9 cellular contexts compared by ENCODE assay signal in the genomic region with DNA sequence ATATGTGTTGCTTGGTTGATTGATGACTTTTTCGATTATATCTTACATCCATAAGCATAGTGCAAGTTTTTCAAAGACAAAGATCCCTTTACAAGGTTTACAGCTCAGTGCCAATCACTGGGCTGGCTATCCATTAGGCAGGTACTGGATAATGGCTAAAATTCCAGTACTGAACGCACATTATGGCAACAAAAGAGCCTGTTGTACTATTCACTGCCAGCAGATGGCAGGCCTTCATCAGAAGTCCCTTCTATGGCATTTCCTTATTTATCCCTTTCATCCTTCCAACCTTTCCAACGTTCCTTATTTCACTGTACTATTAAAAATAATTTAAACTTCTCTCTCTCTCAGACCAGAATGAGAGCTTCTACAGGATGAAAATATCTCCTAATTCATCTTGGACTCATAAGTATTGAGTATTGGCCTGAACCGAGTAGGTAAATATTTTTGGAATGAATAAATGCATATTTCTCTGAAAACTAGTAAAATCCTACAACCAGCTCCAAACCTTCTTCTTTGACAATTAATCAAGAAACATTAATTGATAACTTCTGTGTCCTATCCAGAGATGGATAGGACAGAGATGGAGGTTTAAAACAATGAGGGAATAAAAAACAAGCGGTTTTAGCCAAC. TPM values are rescaled to one million over a fixed set of nuclear protein-coding genes. Genes with fewer than 3 reads are reported as not detected.
DNase-seq lines count a peak whose midpoint lies in the region; ATAC-seq and TF ChIP-seq lines count a peak whose summit lies in the region.
"Had no signal": no experiment of that assay in that cellular context is flagged by ENCODE, and none has a peak within 500 bp of the region (broad histone marks: within the 10 kb centered on the region; RNA-seq: fewer than 3 reads in every experiment).

No MANE protein-coding gene starts in this region.

- peak in 4 of 5 donors; percentile 28 to 46 (median 38) for DNase-seq in CD4-positive, alpha-beta memory T cell
- DNase-seq in HFF-Myc (ENCODE audit: extremely low read depth, low read depth) (peak; percentile 37), NCI-H82 treated with DMSO at 0.1 percent for 48 hours (lab: John Stamatoyannopoulos, UW; ENCODE audit: unreplicated experiment) (peak; percentile 26), fibroblast of pulmonary artery (ENCODE audit: low read depth) (peak; percentile 78), nucleus accumbens (lab: John Stamatoyannopoulos, UW) (peak in 44 of 56 donors; percentile 1 to 84 (median 16)), ureter (ENCODE audit: low spot score) (peak; percentile 55)
- DNase-seq in activated T-cell treated with anti-CD3 and anti-CD28 coated beads, Interleukin-2, amount 50 U/mL, for 1 hour = peak; percentile 45

- no peaks in the 10 kb centered on the region for H3K27me3 Mint-ChIP-seq in CD4-positive, alpha-beta memory T cell

- peaks cover 4 to 10% (median 8%) of the 10 kb centered on the region in 4 donors for H3K4me1 Mint-ChIP-seq in CD4-positive, alpha-beta memory T cell

- no peak overlapping the region for H3K27ac ChIP-seq in CD4-positive, alpha-beta memory T cell (ENCODE audit: low read depth, low read length)

- no peaks in the 10 kb centered on the region for H3K36me3 ChIP-seq in CD4-positive, alpha-beta memory T cell (ENCODE audit: insufficient read depth, low read length)

- no peak for ATAC-seq in GM21825 (IDR thresholded peaks at IDR 0.05; ENCODE audit: unreplicated experiment)

- no peak overlapping the region for H3K4me3 ChIP-seq in CD4-positive, alpha-beta memory T cell (ENCODE audit: low read length in 2 of 2)
- H3K4me3 ChIP-seq in HFF-Myc (replicated peaks; ENCODE audit: low read depth, low read length) (no peak overlapping the region), fibroblast of pulmonary artery (replicated peaks; ENCODE audit: low read depth, low read length) (no peak overlapping the region)

- intact Hi-C loops in CD4-positive, alpha-beta memory T cell (cut with micrococcal nuclease) = loop anchor here (1.0 kb wide), 1 partner anchor 56 kb away; no protein-coding TSS in a partner anchor

- peak; percentile 84 for TF ChIP-seq CTCF in HFF-Myc (IDR thresholded peaks at IDR 0.05; ENCODE audit: low read depth, low read length, missing control alignments)
- TF ChIP-seq CTCF in fibroblast of pulmonary artery (IDR thresholded peaks at IDR 0.05; ENCODE audit: low read length, missing control alignments) = peak; percentile 83

- no peaks in the 10 kb centered on the region for H3K4me1 ChIP-seq in CD4-positive, alpha-beta memory T cell (ENCODE audit: insufficient read depth, low read length)

- H3K27ac Mint-ChIP-seq in CD4-positive, alpha-beta memory T cell = no peak overlapping the region

- H3K27me3 ChIP-seq in CD4-positive, alpha-beta memory T cell (ENCODE audit: insufficient read depth, low read length) = no peaks in the 10 kb centered on the region

- CTCF ChIA-PET in CD4-positive, alpha-beta memory T cell (lab: Charles Lee; ENCODE audit: partially characterized antibody) = interaction anchor here (0.9 to 6.2 kb wide), 28 partner anchors 9 to 448 kb away, joined by 3 to 88 read pairs (median 4); a partner anchor contains a TSS

- no peaks in the 10 kb centered on the region for H3K9me3 ChIP-seq in CD4-positive, alpha-beta memory T cell (ENCODE audit: control insufficient read depth in 1 of 2, low read length in 2 of 2)

- H3K9me3 Mint-ChIP-seq in CD4-positive, alpha-beta memory T cell = no peaks in the 10 kb centered on the region

- H3K4me3 Mint-ChIP-seq in CD4-positive, alpha-beta memory T cell = no peak overlapping the region

- H3K36me3 Mint-ChIP-seq in CD4-positive, alpha-beta memory T cell = no peaks in the 10 kb centered on the region

- POLR2A ChIA-PET in CD4-positive, alpha-beta memory T cell (lab: Charles Lee; ENCODE audit: partially characterized antibody) = interaction anchor here (1.0 kb wide), 1 partner anchor 41 kb away, joined by 3 read pairs; no protein-coding TSS in a partner anchor

RNA-seq across cellular contexts. Expression of a gene that starts 6.7 kb away (rescaled TPM):
- not detected for total RNA-seq in CD4-positive, alpha-beta memory T cell
- polyA plus RNA-seq in CD4-positive, alpha-beta memory T cell = under 1 TPM in 1 of 2 donors, not detected in 1; 0.22 TPM
- total RNA-seq in ureter = not detected
- total RNA-seq: urinary bladder had no signal
- polyA plus RNA-seq: urinary bladder had no signal

RNA-seq across cellular contexts. Expression of a gene that starts 44.3 kb away (rescaled TPM):
- 10 to 100 TPM; 63.3 to 66.6 TPM for total RNA-seq in CD4-positive, alpha-beta memory T cell
- 10 to 100 TPM; 14.4 to 27.7 TPM for polyA plus RNA-seq in CD4-positive, alpha-beta memory T cell
- 76.5 TPM for total RNA-seq in ureter

Comparison
In these comparisons a context has a peak if more than half of its experiments do, and no peak if none do; other contexts are left out.
1. DNase-seq: peak in every context shown above with its lines; median percentile 78 in fibroblast of pulmonary artery; 55 in ureter; 45 in activated T-cell treated with anti-CD3 and anti-CD28 coated beads, Interleukin-2, amount 50 U/mL, for 1 hour; 38 in CD4-positive, alpha-beta memory T cell; 37 in HFF-Myc; 26 in NCI-H82 treated with DMSO at 0.1 percent for 48 hours; 16 in nucleus accumbens.